In genomic region chr4:58935336-58935735, GRCh38 we compare ENCODE assay signal across 20 cellular contexts.
DNase-seq lines count a peak whose midpoint lies in the region; ATAC-seq, FAIRE-seq and TF ChIP-seq lines count a peak whose summit lies in the region.
"Had no signal": no experiment of that assay in that cellular context is flagged by ENCODE, and none has a peak within 500 bp of the region (broad histone marks: within the 10 kb centered on the region; RNA-seq: fewer than 3 reads in every experiment).

No MANE protein-coding gene starts in this region.

- no peak for FAIRE-seq in urothelium cell line (lab: Jason Lieb, UNC)
- FAIRE-seq: G401.6, GM12891 had no signal

- H3K4me3 ChIP-seq in mammary epithelial cell (replicated peaks in 1 of 3; ENCODE audit: insufficient read depth in 1 of 3, low read depth in 2 of 3, low read length in 3 of 3) (no peak overlapping the region), breast epithelium (no peak overlapping the region), epithelial cell of esophagus (ENCODE audit: low read length) (no peak overlapping the region), lower lobe of right lung (no peak overlapping the region)
- H3K4me3 ChIP-seq: BLaER1, GM23248, HAP-1 had no signal

- TF ChIP-seq POLR2A in breast epithelium (IDR thresholded peaks at IDR 0.05) = no peak

- no peak for ATAC-seq in lower lobe of right lung

- no TSS peak for BruUV-seq in mammary epithelial cell (replicated peaks; lab: Mats Ljungman, UMichigan)

- H3K27ac ChIP-seq in mammary epithelial cell (ENCODE audit: insufficient read depth, low read depth, low read length) (no peak overlapping the region), breast epithelium (no peak overlapping the region), lower lobe of right lung (no peak overlapping the region)
- H3K27ac ChIP-seq: 22Rv1, BLaER1, GM23248 had no signal

- dilution Hi-C loops in mammary epithelial cell (cut with HindIII; ENCODE audit: low sequenced_read_pairs) = no loop called here

- intact Hi-C loops in mammary epithelial cell (cut with micrococcal nuclease) (no loop called here), breast epithelium (cut with DNase I; ENCODE audit: low total_unique reads) (no loop called here), lower lobe of right lung (cut with DNase I) (no loop called here)

- in situ Hi-C loops in mammary epithelial cell (cut with MboI; ENCODE audit: low sequenced_read_pairs in 2 of 2) = loop anchor here in 1 of 2 donors (25.0 kb wide), 1 partner anchor 127 kb away; no protein-coding TSS in a partner anchor

- H2AFZ ChIP-seq in mammary epithelial cell (ENCODE audit: low read depth, low read length) = no peak overlapping the region
- H2AFZ ChIP-seq: GM23248 had no signal

- no peak overlapping the region for H3K9ac ChIP-seq in mammary epithelial cell (ENCODE audit: insufficient read depth, low read length)
- H3K9ac ChIP-seq: BLaER1, GM23248 had no signal

- CTCF ChIA-PET in mammary epithelial cell (lab: Charles Lee; ENCODE audit: low non-redundant PET) = no interaction called here

- H3K27me3 ChIP-seq in mammary epithelial cell (ENCODE audit: insufficient read depth, low read length) (no peaks in the 10 kb centered on the region), breast epithelium (no peaks in the 10 kb centered on the region), lower lobe of right lung (ENCODE audit: low read depth) (no peaks in the 10 kb centered on the region)
- H3K27me3 ChIP-seq: BLaER1 had no signal

- TF ChIP-seq CTCF in mammary epithelial cell (conservative IDR thresholded peaks at IDR 0.05 in 1 of 2, IDR thresholded peaks at IDR 0.05 in 1 of 2; ENCODE audit: extremely low read depth in 1 of 2, insufficient read depth in 1 of 2, low read depth in 1 of 2, low read length in 2 of 2) (no peak), breast epithelium (IDR thresholded peaks at IDR 0.05) (no peak), epithelial cell of esophagus (IDR thresholded peaks at IDR 0.05; ENCODE audit: insufficient read depth, low read depth, low read length, missing control alignments) (no peak), lower lobe of right lung (IDR thresholded peaks at IDR 0.05) (no peak)

- H4K20me1 ChIP-seq in mammary epithelial cell (ENCODE audit: insufficient read depth, low read length) = no peaks in the 10 kb centered on the region
- H4K20me1 ChIP-seq: BLaER1 had no signal

- DNase-seq in mammary epithelial cell (peak; percentile 2), breast epithelium (ENCODE audit: low spot score in 2 of 2) (no peak), RKO (ENCODE audit: low spot score) (peak; percentile 15), epithelial cell of esophagus (ENCODE audit: low read depth) (peak; percentile 1), urothelium cell line (ENCODE audit: low spot score) (peak; percentile 3), kidney tubule cell (ENCODE audit: low spot score) (no peak), lower lobe of right lung (no peak)
- DNase-seq in activated CD4-positive, CD25-positive, alpha-beta regulatory T cell (lab: John Stamatoyannopoulos, UW) = no peak
- DNase-seq: CD4-positive, alpha-beta memory T cell; COR-L47; DMS 273 treated with DMSO at 0.1 percent for 48 hours; DMS53; DND-41; EL; GM23248 had no signal

- H3K79me2 ChIP-seq in mammary epithelial cell (ENCODE audit: insufficient read depth, low read length) = no peaks in the 10 kb centered on the region

- WGBS in mammary epithelial cell (ENCODE audit: low coverage, missing lambda C conversion rate) = 34% methylated on average over 3 of the region's 3 CpGs

- no peaks in the 10 kb centered on the region for H3K4me1 ChIP-seq in mammary epithelial cell (ENCODE audit: insufficient read depth, low read length)
- no peaks in the 10 kb centered on the region for H3K4me1 ChIP-seq in breast epithelium
- no peaks in the 10 kb centered on the region for H3K4me1 ChIP-seq in lower lobe of right lung
- H3K4me1 ChIP-seq: BLaER1, HAP-1 had no signal

- H3K36me3 ChIP-seq in mammary epithelial cell (ENCODE audit: insufficient read depth, low read length) (no peaks in the 10 kb centered on the region), breast epithelium (no peaks in the 10 kb centered on the region), lower lobe of right lung (no peaks in the 10 kb centered on the region)
- H3K36me3 ChIP-seq: BLaER1, HAP-1 had no signal

- H3K4me2 ChIP-seq in mammary epithelial cell (ENCODE audit: insufficient read depth, low read depth, low read length) = no peak overlapping the region
- H3K4me2 ChIP-seq: BLaER1 had no signal

- H3K9me3 ChIP-seq in mammary epithelial cell (replicated peaks; ENCODE audit: insufficient read depth, low read length) (no peaks in the 10 kb centered on the region), breast epithelium (no peaks in the 10 kb centered on the region), lower lobe of right lung (no peaks in the 10 kb centered on the region)
- H3K9me3 ChIP-seq: BLaER1, HAP-1 had no signal

Comparison
In these comparisons a context has a peak if more than half of its experiments do, and no peak if none do; other contexts are left out.
1. DNase-seq: peak in mammary epithelial cell (single experiment), RKO (single experiment), epithelial cell of esophagus (single experiment) and urothelium cell line (single experiment); none in breast epithelium (0 of 2), kidney tubule cell (single experiment), lower lobe of right lung (single experiment) and activated CD4-positive, CD25-positive, alpha-beta regulatory T cell (0 of 4).